19 cellular contexts compared by ENCODE assay signal in the genomic region with DNA sequence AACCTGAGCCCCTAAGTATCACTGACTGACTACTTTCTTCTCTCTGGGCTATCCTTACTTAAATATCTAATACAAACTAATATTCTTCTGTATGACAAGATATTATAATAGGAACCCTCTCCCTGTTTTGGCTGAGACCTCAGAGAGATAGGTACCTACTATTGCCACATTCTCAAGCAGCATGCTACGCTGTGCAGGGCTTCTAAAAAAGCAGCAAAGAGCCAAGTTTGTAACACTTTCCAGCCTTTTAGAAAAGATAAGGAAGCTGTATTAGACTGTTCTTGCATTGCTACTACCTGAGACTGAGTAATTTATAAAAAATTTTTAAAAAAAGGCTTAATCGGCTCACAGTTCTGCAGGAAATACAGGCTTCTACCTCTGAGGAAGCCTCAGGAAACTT.
DNase-seq lines count a peak whose midpoint lies in the region; ATAC-seq and TF ChIP-seq lines count a peak whose summit lies in the region.
"Had no signal": no experiment of that assay in that cellular context is flagged by ENCODE, and none has a peak within 500 bp of the region (broad histone marks: within the 10 kb centered on the region; RNA-seq: fewer than 3 reads in every experiment).

No MANE protein-coding gene starts in this region.

- H3K4me1 ChIP-seq in SK-N-SH (ENCODE audit: control insufficient read depth in 1 of 2, insufficient read depth in 2 of 2, low read depth in 1 of 2, low read length in 1 of 2) = no peaks in the 10 kb centered on the region; a peak in 1 of 4 replicates
- H3K4me1 ChIP-seq: BLaER1 had no signal

- H3K9me3 ChIP-seq in SK-N-SH = no peaks in the 10 kb centered on the region
- H3K9me3 ChIP-seq: BLaER1, Caco-2 had no signal

- no peak overlapping the region for H3K9ac ChIP-seq in SK-N-SH
- H3K9ac ChIP-seq: BLaER1 had no signal

- no peak overlapping the region for H3K4me3 ChIP-seq in SK-N-SH (ENCODE audit: low read depth in 2 of 2, low read length in 1 of 2)
- H3K4me3 ChIP-seq in choroid plexus epithelial cell (ENCODE audit: low read depth, low read length) = no peak overlapping the region
- H3K4me3 ChIP-seq: BLaER1, GM23338 had no signal

- POLR2A ChIA-PET in SK-N-SH (lab: Yijun Ruan, JAX) = no interaction called here

- TF ChIP-seq EP300 in SK-N-SH (IDR thresholded peaks at IDR 0.05; ENCODE audit: borderline replicate concordance in 1 of 2, low read depth in 1 of 2, low read length in 1 of 2) = no peak

- H3K27ac ChIP-seq in SK-N-SH (ENCODE audit: low read depth in 2 of 2, low read length in 1 of 2) = no peak overlapping the region
- H3K27ac ChIP-seq: 22Rv1, BLaER1, C4-2B had no signal

- no peak overlapping the region for H3K4me2 ChIP-seq in SK-N-SH
- H3K4me2 ChIP-seq: BLaER1, GM23338 had no signal

- WGBS in SK-N-SH (ENCODE audit: low lambda C conversion rate) = 85% methylated on average over 2 of the region's 2 CpGs

- no peak for TF ChIP-seq CTCF in SK-N-SH (IDR thresholded peaks at IDR 0.05)
- no peak for TF ChIP-seq CTCF in choroid plexus epithelial cell (conservative IDR thresholded peaks at IDR 0.05; ENCODE audit: low read depth, low read length)
- no peak for TF ChIP-seq CTCF in omental fat pad (IDR thresholded peaks at IDR 0.05)

- H3F3A ChIP-seq in SK-N-SH (replicated peaks; ENCODE audit: insufficient read depth) = no peaks in the 10 kb centered on the region

- no peaks in the 10 kb centered on the region for H3K9me2 ChIP-seq in SK-N-SH

- intact Hi-C loops in left ventricle myocardium superior (cut with micrococcal nuclease) = no loop called here

- H3K36me3 ChIP-seq in SK-N-SH (replicated peaks in 1 of 2; ENCODE audit: control insufficient read depth in 1 of 2, insufficient read depth in 2 of 2, low read length in 1 of 2) = no peaks in the 10 kb centered on the region
- H3K36me3 ChIP-seq: BLaER1 had no signal

- no peaks in the 10 kb centered on the region for H3K79me2 ChIP-seq in SK-N-SH (ENCODE audit: insufficient read depth)

- CTCF ChIA-PET in SK-N-SH (lab: Yijun Ruan, JAX) = interaction anchor here (1.0 kb wide), 1 partner anchor 8 kb away, joined by 3 read pairs; no protein-coding TSS in a partner anchor

- no peaks in the 10 kb centered on the region for H4K20me1 ChIP-seq in SK-N-SH (ENCODE audit: insufficient read depth)
- H4K20me1 ChIP-seq: BLaER1 had no signal

- no peak for DNase-seq in SK-N-SH
- DNase-seq in NCI-H226 = peak; percentile 60
- DNase-seq in choroid plexus epithelial cell (ENCODE audit: low read depth) = peak; percentile 28
- no peak for DNase-seq in omental fat pad (ENCODE audit: low spot score)
- DNase-seq in left ventricle myocardium superior = no peak
- no peak for DNase-seq in activated CD4-positive, alpha-beta T cell treated with anti-CD3 and anti-CD28 coated beads, Interleukin-2, amount 50 U/mL, for 48 hours
- DNase-seq: Caco-2; CD4-positive, CD25-positive, alpha-beta regulatory T cell; CD8-positive, alpha-beta T cell; DMS153; DND-41; H9 had no signal

- no peak overlapping the region for H2AFZ ChIP-seq in SK-N-SH (ENCODE audit: low read depth)
- H2AFZ ChIP-seq: GM23338 had no signal

- ATAC-seq in SK-N-SH treated with all-trans-retinoic acid at 6 μM for 48 hours (peak; percentile 26; the same call in 1 of the 3 replicates), omental fat pad (ENCODE audit: low FRiP score) (peak; percentile 65), GM21360 (IDR thresholded peaks at IDR 0.05; ENCODE audit: unreplicated experiment) (no peak), left ventricle myocardium superior (no peak)
- ATAC-seq: CD8-positive, alpha-beta T cell; GM23338; HCT116 had no signal

- no peak for TF ChIP-seq RAD21 in SK-N-SH (IDR thresholded peaks at IDR 0.05; ENCODE audit: low read length)

- no peaks in the 10 kb centered on the region for H3K27me3 ChIP-seq in SK-N-SH (ENCODE audit: insufficient read depth)
- H3K27me3 ChIP-seq: BLaER1 had no signal

TF ChIP-seq in SK-N-SH treated with all-trans-retinoic acid at 6 μM for 48 hours, 23 proteins besides CTCF, POLR2A, EP300 and RAD21 (continues in another document):
- TF ChIP-seq ZFP30 (CRISPR knock-in tag; IDR thresholded peaks at IDR 0.05) (no peak), TOX (CRISPR knock-in tag; IDR thresholded peaks at IDR 0.05; ENCODE audit: borderline replicate concordance) (no peak), ZNF70 (CRISPR knock-in tag; IDR thresholded peaks at IDR 0.05) (no peak), ISL1 (CRISPR knock-in tag; IDR thresholded peaks at IDR 0.05) (no peak), ZC3H10 (CRISPR knock-in tag; IDR thresholded peaks at IDR 0.05) (no peak), BACH2 (CRISPR knock-in tag; IDR thresholded peaks at IDR 0.05; ENCODE audit: borderline replicate concordance) (no peak), ESRRG (CRISPR knock-in tag; IDR thresholded peaks at IDR 0.05) (no peak), TCF4 (CRISPR knock-in tag; IDR thresholded peaks at IDR 0.05; ENCODE audit: borderline replicate concordance) (no peak), PPARA (CRISPR knock-in tag; IDR thresholded peaks at IDR 0.05; ENCODE audit: borderline replicate concordance) (no peak), ZFP3 (CRISPR knock-in tag; IDR thresholded peaks at IDR 0.05) (no peak), ZNF565 (CRISPR knock-in tag; conservative IDR thresholded peaks at IDR 0.05; ENCODE audit: low read depth) (no peak)
- TF ChIP-seq, protein P1, sequence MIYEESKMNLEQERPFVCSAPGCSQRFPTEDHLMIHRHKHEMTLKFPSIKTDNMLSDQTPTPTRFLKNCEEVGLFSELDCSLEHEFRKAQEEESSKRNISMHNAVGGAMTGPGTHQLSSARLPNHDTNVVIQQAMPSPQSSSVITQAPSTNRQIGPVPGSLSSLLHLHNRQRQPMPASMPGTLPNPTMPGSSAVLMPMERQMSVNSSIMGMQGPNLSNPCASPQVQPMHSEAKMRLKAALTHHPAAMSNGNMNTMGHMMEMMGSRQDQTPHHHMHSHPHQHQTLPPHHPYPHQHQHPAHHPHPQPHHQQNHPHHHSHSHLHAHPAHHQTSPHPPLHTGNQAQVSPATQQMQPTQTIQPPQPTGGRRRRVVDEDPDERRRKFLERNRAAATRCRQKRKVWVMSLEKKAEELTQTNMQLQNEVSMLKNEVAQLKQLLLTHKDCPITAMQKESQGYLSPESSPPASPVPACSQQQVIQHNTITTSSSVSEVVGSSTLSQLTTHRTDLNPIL (CRISPR knock-in tag; IDR thresholded peaks at IDR 0.05; ENCODE audit: low read depth) = no peak
- TF ChIP-seq, protein P2, sequence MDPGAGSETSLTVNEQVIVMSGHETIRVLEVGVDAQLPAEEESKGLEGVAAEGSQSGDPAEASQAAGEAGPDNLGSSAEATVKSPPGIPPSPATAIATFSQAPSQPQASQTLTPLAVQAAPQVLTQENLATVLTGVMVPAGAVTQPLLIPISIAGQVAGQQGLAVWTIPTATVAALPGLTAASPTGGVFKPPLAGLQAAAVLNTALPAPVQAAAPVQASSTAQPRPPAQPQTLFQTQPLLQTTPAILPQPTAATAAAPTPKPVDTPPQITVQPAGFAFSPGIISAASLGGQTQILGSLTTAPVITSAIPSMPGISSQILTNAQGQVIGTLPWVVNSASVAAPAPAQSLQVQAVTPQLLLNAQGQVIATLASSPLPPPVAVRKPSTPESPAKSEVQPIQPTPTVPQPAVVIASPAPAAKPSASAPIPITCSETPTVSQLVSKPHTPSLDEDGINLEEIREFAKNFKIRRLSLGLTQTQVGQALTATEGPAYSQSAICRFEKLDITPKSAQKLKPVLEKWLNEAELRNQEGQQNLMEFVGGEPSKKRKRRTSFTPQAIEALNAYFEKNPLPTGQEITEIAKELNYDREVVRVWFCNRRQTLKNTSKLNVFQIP (CRISPR knock-in tag; IDR thresholded peaks at IDR 0.05; ENCODE audit: borderline replicate concordance, low read depth) = no peak

TF ChIP-seq in SK-N-SH, 30 proteins besides CTCF, POLR2A, EP300 and RAD21 (continues in another document):
- TF ChIP-seq, protein P3, sequence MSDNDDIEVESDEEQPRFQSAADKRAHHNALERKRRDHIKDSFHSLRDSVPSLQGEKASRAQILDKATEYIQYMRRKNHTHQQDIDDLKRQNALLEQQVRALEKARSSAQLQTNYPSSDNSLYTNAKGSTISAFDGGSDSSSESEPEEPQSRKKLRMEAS (IDR thresholded peaks at IDR 0.05; ENCODE audit: low read depth) = no peak
- TF ChIP-seq, protein P4, sequence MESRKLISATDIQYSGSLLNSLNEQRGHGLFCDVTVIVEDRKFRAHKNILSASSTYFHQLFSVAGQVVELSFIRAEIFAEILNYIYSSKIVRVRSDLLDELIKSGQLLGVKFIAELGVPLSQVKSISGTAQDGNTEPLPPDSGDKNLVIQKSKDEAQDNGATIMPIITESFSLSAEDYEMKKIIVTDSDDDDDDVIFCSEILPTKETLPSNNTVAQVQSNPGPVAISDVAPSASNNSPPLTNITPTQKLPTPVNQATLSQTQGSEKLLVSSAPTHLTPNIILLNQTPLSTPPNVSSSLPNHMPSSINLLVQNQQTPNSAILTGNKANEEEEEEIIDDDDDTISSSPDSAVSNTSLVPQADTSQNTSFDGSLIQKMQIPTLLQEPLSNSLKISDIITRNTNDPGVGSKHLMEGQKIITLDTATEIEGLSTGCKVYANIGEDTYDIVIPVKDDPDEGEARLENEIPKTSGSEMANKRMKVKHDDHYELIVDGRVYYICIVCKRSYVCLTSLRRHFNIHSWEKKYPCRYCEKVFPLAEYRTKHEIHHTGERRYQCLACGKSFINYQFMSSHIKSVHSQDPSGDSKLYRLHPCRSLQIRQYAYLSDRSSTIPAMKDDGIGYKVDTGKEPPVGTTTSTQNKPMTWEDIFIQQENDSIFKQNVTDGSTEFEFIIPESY (IDR thresholded peaks at IDR 0.05; ENCODE audit: borderline replicate concordance, low read depth) = no peak
- TF ChIP-seq, protein P5, sequence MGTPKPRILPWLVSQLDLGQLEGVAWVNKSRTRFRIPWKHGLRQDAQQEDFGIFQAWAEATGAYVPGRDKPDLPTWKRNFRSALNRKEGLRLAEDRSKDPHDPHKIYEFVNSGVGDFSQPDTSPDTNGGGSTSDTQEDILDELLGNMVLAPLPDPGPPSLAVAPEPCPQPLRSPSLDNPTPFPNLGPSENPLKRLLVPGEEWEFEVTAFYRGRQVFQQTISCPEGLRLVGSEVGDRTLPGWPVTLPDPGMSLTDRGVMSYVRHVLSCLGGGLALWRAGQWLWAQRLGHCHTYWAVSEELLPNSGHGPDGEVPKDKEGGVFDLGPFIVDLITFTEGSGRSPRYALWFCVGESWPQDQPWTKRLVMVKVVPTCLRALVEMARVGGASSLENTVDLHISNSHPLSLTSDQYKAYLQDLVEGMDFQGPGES (IDR thresholded peaks at IDR 0.05; ENCODE audit: low read depth, low read length) = no peak
- TF ChIP-seq, protein P6, sequence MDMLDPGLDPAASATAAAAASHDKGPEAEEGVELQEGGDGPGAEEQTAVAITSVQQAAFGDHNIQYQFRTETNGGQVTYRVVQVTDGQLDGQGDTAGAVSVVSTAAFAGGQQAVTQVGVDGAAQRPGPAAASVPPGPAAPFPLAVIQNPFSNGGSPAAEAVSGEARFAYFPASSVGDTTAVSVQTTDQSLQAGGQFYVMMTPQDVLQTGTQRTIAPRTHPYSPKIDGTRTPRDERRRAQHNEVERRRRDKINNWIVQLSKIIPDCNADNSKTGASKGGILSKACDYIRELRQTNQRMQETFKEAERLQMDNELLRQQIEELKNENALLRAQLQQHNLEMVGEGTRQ (IDR thresholded peaks at IDR 0.05; ENCODE audit: borderline replicate concordance, low read depth, low read length) = no peak
- no peak for TF ChIP-seq NFIC (IDR thresholded peaks at IDR 0.05; ENCODE audit: borderline replicate concordance)
- no peak for TF ChIP-seq NRF1 (IDR thresholded peaks at IDR 0.05; ENCODE audit: low read depth, low read length)

Comparison
In these comparisons a context has a peak if more than half of its experiments do, and no peak if none do; other contexts are left out.
1. ATAC-seq: peak in SK-N-SH treated with all-trans-retinoic acid at 6 μM for 48 hours (single experiment) and omental fat pad (single experiment); none in GM21360 (single experiment) and left ventricle myocardium superior (single experiment).
2. DNase-seq: peak in NCI-H226 (single experiment) and choroid plexus epithelial cell (single experiment); none in SK-N-SH (single experiment), omental fat pad (single experiment), left ventricle myocardium superior (single experiment) and activated CD4-positive, alpha-beta T cell treated with anti-CD3 and anti-CD28 coated beads, Interleukin-2, amount 50 U/mL, for 48 hours (0 of 2).